Comparison of ENCODE assay signal across 25 cellular contexts in genomic region chr6:48080227-48081009, GRCh38. TPM values are rescaled to one million over a fixed set of nuclear protein-coding genes. Genes with fewer than 3 reads are reported as not detected.
DNase-seq lines count a peak whose midpoint lies in the region; ATAC-seq and TF ChIP-seq lines count a peak whose summit lies in the region.
"Had no signal": no experiment of that assay in that cellular context is flagged by ENCODE, and none has a peak within 500 bp of the region (broad histone marks: within the 10 kb centered on the region; RNA-seq: fewer than 3 reads in every experiment).

No MANE protein-coding gene starts in this region.

- TF ChIP-seq CTCF in 22Rv1 (IDR thresholded peaks at IDR 0.05) = no peak

- peak overlapping the region; percentile 19 for H3K27ac ChIP-seq in 22Rv1
- H3K27ac ChIP-seq: BLaER1 treated with 17β-estradiol and CSF1 and Interleukin-3, amounts not matched to agents 10 nM and 100 nM; pancreas had no signal

- no peak for ATAC-seq in HG03175 (IDR thresholded peaks at IDR 0.05; ENCODE audit: unreplicated experiment)
- no peak for ATAC-seq in HG02852 (IDR thresholded peaks at IDR 0.05; ENCODE audit: unreplicated experiment)
- ATAC-seq: activated CD4-positive, CD25-positive, alpha-beta regulatory T cell treated with anti-CD3 and anti-CD28 coated beads, Interleukin-2, amount 50 U/mL, for 24 hours; activated T-cell treated with anti-CD3 and anti-CD28 coated beads, Interleukin-2, amount 50 U/mL, for 4 hours; natural killer cell; pancreas; sciatic nerve had no signal

- peak; percentile 7 for DNase-seq in HCEC 1CT
- DNase-seq in NCI-H748 treated with DMSO at 0.1 percent for 48 hours (lab: John Stamatoyannopoulos, UW) = peak; percentile 97
- DNase-seq in dermis microvascular lymphatic vessel endothelial cell (ENCODE audit: low read depth in 2 of 2) = peak; percentile 18 to 86
- no peak for DNase-seq in activated naive CD4-positive, alpha-beta T cell treated with Interleukin-2 at 50 U/mL for 16 hours
- DNase-seq in activated T-cell treated with anti-CD3 and anti-CD28 coated beads, Interleukin-2, amount 50 U/mL, for 48 hours = no peak
- DNase-seq: activated naive CD4-positive, alpha-beta T cell treated with anti-CD3 and anti-CD28 coated beads, Interleukin-2, amount 10 ng/mL, durations not matched to agents 7 days and 5 days; activated T-cell treated with anti-CD3 and anti-CD28 coated beads, Interleukin-2, amount 50 U/mL, for 4 hours; anterior cingulate cortex; cerebellar nuclear complex; effector CD8-positive, alpha-beta T cell; GF-D8; glutamatergic neuron; GOT3; natural killer cell; NCI-H1105; pancreas; stimulated activated naive CD4-positive, alpha-beta T cell; T1000 had no signal

RNA-seq across cellular contexts. Expression of gene PTCHD4, which starts 30.6 kb away (rescaled TPM):
- total RNA-seq in dermis microvascular lymphatic vessel endothelial cell = 12.5 and 13.3 TPM in 2 replicates
- total RNA-seq: activated T-cell treated with anti-CD3 and anti-CD28 coated beads, Interleukin-2, amount 50 U/mL, for 4 hours; natural killer cell; RPMI7951 had no signal

Comparison
In these comparisons a context has a peak if more than half of its experiments do, and no peak if none do; other contexts are left out.
1. DNase-seq: peak in HCEC 1CT (single experiment), NCI-H748 treated with DMSO at 0.1 percent for 48 hours (single experiment) and dermis microvascular lymphatic vessel endothelial cell (2 of 2); none in activated naive CD4-positive, alpha-beta T cell treated with Interleukin-2 at 50 U/mL for 16 hours (single experiment) and activated T-cell treated with anti-CD3 and anti-CD28 coated beads, Interleukin-2, amount 50 U/mL, for 48 hours (0 of 2).